10 cellular contexts compared by ENCODE assay signal in the genomic region with DNA sequence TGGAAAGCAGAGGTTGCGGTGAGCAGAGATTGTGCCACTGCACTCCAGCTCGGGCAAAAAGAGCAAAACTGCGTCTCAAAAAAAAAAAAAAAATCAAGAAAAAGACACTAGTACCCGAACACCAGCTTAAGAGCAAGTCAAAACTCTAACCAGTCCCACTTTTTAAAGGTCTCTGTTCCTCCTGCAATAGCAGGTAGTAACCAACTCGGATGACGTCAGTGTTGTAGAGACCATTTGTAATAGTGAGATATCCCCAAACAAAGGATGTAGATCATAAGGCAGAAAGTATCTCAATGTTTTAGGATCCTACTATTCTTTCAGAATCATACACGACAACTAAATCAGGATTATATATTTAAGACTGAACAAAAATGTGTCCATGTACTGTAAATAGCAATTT. TPM values are rescaled to one million over a fixed set of nuclear protein-coding genes. Genes with fewer than 3 reads are reported as not detected.
A peak's percentile ranks its signal among the peaks of the same experiment; 100 is the strongest.
DNase-seq lines count a peak whose midpoint lies in the region; ATAC-seq and TF ChIP-seq lines count a peak whose summit lies in the region.
"Had no signal": no experiment of that assay in that cellular context is flagged by ENCODE, and none has a peak within 500 bp of the region (broad histone marks: within the 10 kb centered on the region; RNA-seq: fewer than 3 reads in every experiment).

No MANE protein-coding gene starts in this region.

- H2AFZ ChIP-seq in OCI-LY3 (ENCODE audit: low read depth, low read length): no peak overlapping the region

- POLR2A ChIA-PET in MCF 10A (lab: Yijun Ruan, JAX): interaction anchor here (4.4 kb wide), 1 partner anchor 20 kb away, joined by 22 read pairs; the partner anchor contains the start of gene NT5C

- intact Hi-C loops in MCF 10A (cut with micrococcal nuclease) (no loop called here), breast epithelium (cut with DNase I; ENCODE audit: low total_unique reads) (no loop called here), Right ventricle myocardium superior (cut with DNase I) (no loop called here)

- no peaks in the 10 kb centered on the region for H3K27me3 Mint-ChIP-seq in MCF 10A (ENCODE audit: insufficient read depth, unreplicated experiment)
- H3K27me3 Mint-ChIP-seq in effector memory CD8-positive, alpha-beta T cell: no peaks in the 10 kb centered on the region

- H3K4me2 ChIP-seq in OCI-LY3 (ENCODE audit: low read length): peak overlapping the region; percentile 92

- peaks cover 7% of the 10 kb centered on the region for H3K4me1 Mint-ChIP-seq in MCF 10A (ENCODE audit: insufficient read depth, unreplicated experiment)
- peaks cover 20 to 38% of the 10 kb centered on the region in 2 donors for H3K4me1 Mint-ChIP-seq in effector memory CD8-positive, alpha-beta T cell (ENCODE audit: low read depth in 2 of 2)
- peaks cover 50% of the 10 kb centered on the region for H3K4me1 Mint-ChIP-seq in stimulated activated effector memory CD8-positive, alpha-beta T cell treated with anti-CD3 and anti-CD28 coated beads, Interleukin-12 subunit alpha, Interleukin-12 subunit beta, amount 100 ng/mL, for 72 hours

- peak overlapping the region; percentile 79 for H3K9ac ChIP-seq in OCI-LY3 (ENCODE audit: low read length)

- H3K9me3 ChIP-seq in breast epithelium (no peaks in the 10 kb centered on the region), OCI-LY3 (ENCODE audit: insufficient read depth, low read length) (no peaks in the 10 kb centered on the region)

- TF ChIP-seq CTCF in MCF 10A (IDR thresholded peaks at IDR 0.05; ENCODE audit: unreplicated experiment): no peak
- no peak for TF ChIP-seq CTCF in breast epithelium (IDR thresholded peaks at IDR 0.05)
- TF ChIP-seq CTCF in OCI-LY3 (IDR thresholded peaks at IDR 0.05; ENCODE audit: low read depth, low read length): no peak

- H3K4me3 ChIP-seq in breast epithelium (no peak overlapping the region), OCI-LY3 (ENCODE audit: low read length) (peak overlapping the region; percentile 82)

- peaks cover 30% of the 10 kb centered on the region for H4K20me1 ChIP-seq in OCI-LY3 (ENCODE audit: insufficient read depth, low read length)

- no peaks in the 10 kb centered on the region for H3K27me3 ChIP-seq in breast epithelium
- H3K27me3 ChIP-seq in OCI-LY3 (ENCODE audit: low read depth, low read length): no peaks in the 10 kb centered on the region

- ATAC-seq in effector memory CD8-positive, alpha-beta T cell (replicated peaks): no peak
- ATAC-seq in stimulated activated effector memory CD8-positive, alpha-beta T cell treated with anti-CD3 and anti-CD28 coated beads, Interleukin-12 subunit alpha, Interleukin-12 subunit beta, amount 100 ng/mL, for 72 hours: no peak
- no peak for ATAC-seq in Right ventricle myocardium superior (ENCODE audit: poor library complexity)

- H3K27ac ChIP-seq in breast epithelium (no peak overlapping the region), OCI-LY3 (ENCODE audit: low read length) (0 out of 2 replicates have a peak overlapping the region, but pooled peaks have one; percentile 66)

- CTCF ChIA-PET in MCF 10A (lab: Yijun Ruan, JAX): no interaction called here

- H3K4me1 ChIP-seq in breast epithelium (no peaks in the 10 kb centered on the region), OCI-LY3 (ENCODE audit: low read length) (peaks cover 36% of the 10 kb centered on the region)

- peak; percentile 47 for DNase-seq in MCF 10A (ENCODE audit: unreplicated experiment)
- no peak for DNase-seq in breast epithelium (ENCODE audit: low spot score in 2 of 2)
- no peak for DNase-seq in effector memory CD8-positive, alpha-beta T cell
- DNase-seq in stimulated activated effector memory CD8-positive, alpha-beta T cell treated with anti-CD3 and anti-CD28 coated beads, Interleukin-12 subunit alpha, Interleukin-12 subunit beta, amount 100 ng/mL, for 72 hours (ENCODE audit: low spot score in 2 of 2): no peak
- no peak for DNase-seq in NK-92 treated with Interleukin-12 subunit alpha and Interleukin-12 subunit beta, amount 100 ng/mL, for 24 hours (lab: John Stamatoyannopoulos, UW)
- DNase-seq in Right ventricle myocardium superior: no peak
- no peak for DNase-seq in cerebellar nuclear complex (lab: John Stamatoyannopoulos, UW)
- DNase-seq: DMS153, midbrain had no signal

- peaks cover 74% of the 10 kb centered on the region for H3K79me2 ChIP-seq in OCI-LY3 (ENCODE audit: low read length)

- H3K27ac Mint-ChIP-seq in MCF 10A (ENCODE audit: low read depth, unreplicated experiment): peak overlapping the region; percentile 78
- H3K27ac Mint-ChIP-seq in effector memory CD8-positive, alpha-beta T cell: peak overlapping the region in 1 of 2 donors; percentile 79
- peak overlapping the region; percentile 96 for H3K27ac Mint-ChIP-seq in stimulated activated effector memory CD8-positive, alpha-beta T cell treated with anti-CD3 and anti-CD28 coated beads, Interleukin-12 subunit alpha, Interleukin-12 subunit beta, amount 100 ng/mL, for 72 hours

- BruUV-seq in MCF 10A (replicated peaks; lab: Mats Ljungman, UMichigan): no TSS peak

- no peaks in the 10 kb centered on the region for H3K36me3 ChIP-seq in breast epithelium
- H3K36me3 ChIP-seq in OCI-LY3 (replicated peaks; ENCODE audit: low read depth, low read length): peaks cover 22% of the 10 kb centered on the region

- no peak for TF ChIP-seq POLR2A in breast epithelium (IDR thresholded peaks at IDR 0.05)

- no peaks in the 10 kb centered on the region for H3K9me3 Mint-ChIP-seq in MCF 10A (ENCODE audit: unreplicated experiment)
- no peaks in the 10 kb centered on the region for H3K9me3 Mint-ChIP-seq in effector memory CD8-positive, alpha-beta T cell
- H3K9me3 Mint-ChIP-seq in stimulated activated effector memory CD8-positive, alpha-beta T cell treated with anti-CD3 and anti-CD28 coated beads, Interleukin-12 subunit alpha, Interleukin-12 subunit beta, amount 100 ng/mL, for 72 hours: no peaks in the 10 kb centered on the region

- H3K36me3 Mint-ChIP-seq in MCF 10A (ENCODE audit: insufficient read depth, unreplicated experiment): peaks cover 36% of the 10 kb centered on the region
- H3K36me3 Mint-ChIP-seq in effector memory CD8-positive, alpha-beta T cell (ENCODE audit: insufficient read depth): peaks cover 40% of the 10 kb centered on the region
- peaks cover 76% of the 10 kb centered on the region for H3K36me3 Mint-ChIP-seq in stimulated activated effector memory CD8-positive, alpha-beta T cell treated with anti-CD3 and anti-CD28 coated beads, Interleukin-12 subunit alpha, Interleukin-12 subunit beta, amount 100 ng/mL, for 72 hours

- H3K4me3 Mint-ChIP-seq in MCF 10A (ENCODE audit: unreplicated experiment): peak overlapping the region; percentile 92
- peak overlapping the region; percentile 89 to 96 for H3K4me3 Mint-ChIP-seq in effector memory CD8-positive, alpha-beta T cell
- peak overlapping the region; percentile 94 for H3K4me3 Mint-ChIP-seq in stimulated activated effector memory CD8-positive, alpha-beta T cell treated with anti-CD3 and anti-CD28 coated beads, Interleukin-12 subunit alpha, Interleukin-12 subunit beta, amount 100 ng/mL, for 72 hours

RNA-seq across cellular contexts. Expression of gene JPT1, which starts 2.4 kb away (rescaled TPM):
- total RNA-seq in MCF 10A (2022): 342 and 360 TPM in 2 replicates
- total RNA-seq in breast epithelium: 10 to 100 TPM in 2 of 3 donors, 1 to 10 TPM in 1; 9.9 to 30.5 (median 24.9) TPM
- 15.0 TPM for total RNA-seq in Right ventricle myocardium superior

RNA-seq across cellular contexts. Expression of gene NT5C, which starts 20.4 kb away (rescaled TPM):
- total RNA-seq in MCF 10A (2022) (105 and 113 TPM in 2 replicates), breast epithelium (100 to 1,000 TPM in 1 of 3 donors, 10 to 100 TPM in 2; 79.6 to 106 (median 91.4) TPM), Right ventricle myocardium superior (24.6 TPM)

RNA-seq across cellular contexts. Expression of gene SUMO2, which starts 30.9 kb away (rescaled TPM):
- total RNA-seq in MCF 10A (2022) (186 and 194 TPM in 2 replicates), breast epithelium (10 to 100 TPM; 68.8 to 78.6 (median 74.6) TPM), Right ventricle myocardium superior (200 TPM)

RNA-seq across cellular contexts. Expression of gene ARMC7, which starts 42.1 kb away (rescaled TPM):
- total RNA-seq in MCF 10A (2022): 9.3 and 13.3 TPM in 2 replicates
- total RNA-seq in breast epithelium: 1 to 10 TPM; 3.4 to 6.7 (median 5.6) TPM
- total RNA-seq in Right ventricle myocardium superior: 5.3 TPM

RNA-seq across cellular contexts. Expression of gene NUP85, which starts 53.6 kb away (rescaled TPM):
- 42.3 and 49.2 TPM in 2 replicates for total RNA-seq in MCF 10A (2022)
- total RNA-seq in breast epithelium: 10 to 100 TPM; 37.1 to 40.2 (median 37.7) TPM
- 25.2 TPM for total RNA-seq in Right ventricle myocardium superior

Comparison
In these comparisons a context has a peak if more than half of its experiments do, and no peak if none do; other contexts are left out.
1. RNA of gene JPT1, which starts 2.4 kb away (total RNA-seq): 342 to 360 TPM in MCF 10A; 9.9 to 30.5 TPM in breast epithelium and 15.0 TPM in Right ventricle myocardium superior (single experiment); every median in the first group is over 10 times any median in the second.
2. Peak in every context shown above with its lines, with median percentiles within 50 percentile points of each other: H3K4me3 Mint-ChIP-seq.